ENCODE assay signal across 23 cellular contexts in genomic region chr14:75092698-75093097, GRCh38. TPM values are rescaled to one million over a fixed set of nuclear protein-coding genes. Genes with fewer than 3 reads are reported as not detected.
"Had no signal": no experiment of that assay in that cellular context is flagged by ENCODE, and none has a peak within 500 bp of the region (broad histone marks: within the 10 kb centered on the region; RNA-seq: fewer than 3 reads in every experiment).

No MANE protein-coding gene starts in this region.

- H3K4me3 ChIP-seq: mucosa of descending colon, ovary, right atrium auricular region, sigmoid colon, skin epidermis, testis, tibial nerve, upper lobe of right lung, vagina had no signal

- H3K36me3 ChIP-seq: ovary had no signal

- H3K4me1 Mint-ChIP-seq: neural crest cell; stimulated activated naive B cell treated with anti-CD40 and anti-IgM and Interleukin-4, amounts not matched to agents 10 μg/mL and 1 μg/mL and 100 μg/mL, for 72 hours; stimulated activated naive CD8-positive, alpha-beta T cell treated with anti-CD3 and anti-CD28 coated beads, Interleukin-15, amount 100 ng/mL, for 72 hours had no signal

- ATAC-seq: foreskin keratinocyte; left lobe of liver; mucosa of descending colon; naive thymus-derived CD8-positive, alpha-beta T cell; stimulated activated naive B cell treated with anti-CD40 and anti-IgM and Interleukin-4, amounts not matched to agents 10 μg/mL and 1 μg/mL and 100 μg/mL, for 72 hours; stimulated activated naive CD8-positive, alpha-beta T cell treated with anti-CD3 and anti-CD28 coated beads, Interleukin-15, amount 100 ng/mL, for 72 hours; upper lobe of right lung had no signal

- H3K4me3 Mint-ChIP-seq: endodermal cell; naive thymus-derived CD8-positive, alpha-beta T cell; neural crest cell; stimulated activated naive B cell treated with anti-CD40 and anti-IgM and Interleukin-4, amounts not matched to agents 10 μg/mL and 1 μg/mL and 100 μg/mL, for 72 hours; stimulated activated naive CD8-positive, alpha-beta T cell treated with anti-CD3 and anti-CD28 coated beads, Interleukin-15, amount 100 ng/mL, for 72 hours had no signal

- H3K27me3 Mint-ChIP-seq: naive thymus-derived CD8-positive, alpha-beta T cell; stimulated activated naive B cell treated with anti-CD40 and anti-IgM and Interleukin-4, amounts not matched to agents 10 μg/mL and 1 μg/mL and 100 μg/mL, for 72 hours; stimulated activated naive CD8-positive, alpha-beta T cell treated with anti-CD3 and anti-CD28 coated beads, Interleukin-15, amount 100 ng/mL, for 72 hours had no signal

- DNase-seq: effector CD4-positive, alpha-beta T cell; endodermal cell; erythroblast; foreskin keratinocyte; islet precursor cell; mammary epithelial cell; mucosa of descending colon; naive thymus-derived CD8-positive, alpha-beta T cell; nucleus accumbens; ovary; sigmoid colon; stimulated activated CD4-positive, alpha-beta T cell treated with anti-CD3 and anti-CD28 coated beads, Interleukin-2, amount 100 ng/mL, for 24 hours; stimulated activated CD4-positive, alpha-beta T cell treated with anti-CD3 and anti-CD28 coated beads, Interleukin-4, amount 100 ng/mL, for 4 hours; stimulated activated naive B cell treated with anti-CD40 and anti-IgM and Interleukin-4, amounts not matched to agents 10 μg/mL and 1 μg/mL and 100 μg/mL, for 72 hours; stimulated activated naive CD8-positive, alpha-beta T cell treated with anti-CD3 and anti-CD28 coated beads, Interleukin-15, amount 100 ng/mL, for 72 hours; testis; upper lobe of right lung had no signal

- H3K4me1 ChIP-seq: foreskin keratinocyte, right atrium auricular region, sigmoid colon, testis, tibial nerve, upper lobe of right lung, vagina had no signal

- H3K27me3 ChIP-seq: foreskin keratinocyte, ovary, right atrium auricular region, sigmoid colon, testis, tibial nerve, upper lobe of right lung, vagina had no signal

- H3K9me3 ChIP-seq: mucosa of descending colon, ovary, right atrium auricular region, sigmoid colon, testis, tibial nerve, upper lobe of right lung, vagina had no signal

- H3K9me3 Mint-ChIP-seq: endodermal cell; naive thymus-derived CD8-positive, alpha-beta T cell; neural crest cell; stimulated activated naive B cell treated with anti-CD40 and anti-IgM and Interleukin-4, amounts not matched to agents 10 μg/mL and 1 μg/mL and 100 μg/mL, for 72 hours; stimulated activated naive CD8-positive, alpha-beta T cell treated with anti-CD3 and anti-CD28 coated beads, Interleukin-15, amount 100 ng/mL, for 72 hours had no signal

- H3K27ac Mint-ChIP-seq: endodermal cell; stimulated activated naive B cell treated with anti-CD40 and anti-IgM and Interleukin-4, amounts not matched to agents 10 μg/mL and 1 μg/mL and 100 μg/mL, for 72 hours; stimulated activated naive CD8-positive, alpha-beta T cell treated with anti-CD3 and anti-CD28 coated beads, Interleukin-15, amount 100 ng/mL, for 72 hours had no signal

- H3K27ac ChIP-seq: foreskin keratinocyte, ovary, right atrium auricular region, sigmoid colon, skin epidermis, testis, tibial nerve, upper lobe of right lung, vagina had no signal

RNA-seq across cellular contexts. Expression of gene ZC2HC1C, which starts 23.3 kb away (rescaled TPM):
- total RNA-seq: vagina had no signal
